1 cellular context compared by ENCODE assay signal in the genomic region with DNA sequence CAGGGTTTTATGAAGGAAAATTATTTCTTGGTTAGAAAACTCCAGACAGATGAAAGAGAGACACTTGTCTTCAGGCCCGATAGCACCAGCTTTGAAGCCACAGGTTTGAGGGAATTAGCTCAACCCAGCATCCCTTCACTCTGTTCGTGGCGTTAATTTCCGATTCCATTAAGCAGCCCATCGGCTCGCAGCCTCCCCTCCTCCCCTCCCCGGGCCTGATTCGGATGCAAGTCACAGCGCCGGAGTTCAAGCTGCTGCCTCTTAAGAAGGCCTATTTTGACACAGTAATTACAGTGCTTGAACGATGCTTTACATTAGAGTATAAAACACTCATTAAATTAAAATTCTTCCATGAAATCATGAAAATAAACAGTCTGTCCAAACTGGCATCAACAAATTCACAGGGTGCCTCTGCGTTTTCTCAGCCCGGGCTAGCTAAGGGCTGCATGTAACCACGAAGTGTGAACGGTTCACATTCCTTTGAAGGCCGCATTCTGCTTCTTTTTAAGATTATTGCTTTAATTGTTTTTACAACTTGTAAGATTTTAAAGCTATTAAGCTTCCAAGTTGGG.
TF ChIP-seq lines count a peak whose summit lies in the region.

No MANE protein-coding gene starts in this region.

TF ChIP-seq in GM23338, 12 proteins besides CTCF, POLR2A, EP300 and RAD21 (continued from another document):
- TF ChIP-seq ZNF462 (CRISPR knock-in tag; IDR thresholded peaks at IDR 0.05), result no peak
- TF ChIP-seq JUNB (IDR thresholded peaks at IDR 0.05; ENCODE audit: unreplicated experiment), result no peak
- no peak for TF ChIP-seq EZH2 (IDR thresholded peaks at IDR 0.05; ENCODE audit: low read depth, unreplicated experiment)
- no peak for TF ChIP-seq EZH2phosphoT487 (IDR thresholded peaks at IDR 0.05; ENCODE audit: unreplicated experiment)
- no peak for TF ChIP-seq ZNF331 (CRISPR knock-in tag; IDR thresholded peaks at IDR 0.05; ENCODE audit: low read depth)
- no peak for TF ChIP-seq STAT1 (IDR thresholded peaks at IDR 0.05; ENCODE audit: unreplicated experiment)
- no peak for TF ChIP-seq CREB1 (CRISPR knock-in tag; IDR thresholded peaks at IDR 0.05; ENCODE audit: low read depth)
- no peak for TF ChIP-seq NANOG (IDR thresholded peaks at IDR 0.05; ENCODE audit: borderline replicate concordance)
- no peak for TF ChIP-seq ZNF114 (CRISPR knock-in tag; IDR thresholded peaks at IDR 0.05)
